Comparison of ENCODE assay signal across 1 cellular context in the genomic region with DNA sequence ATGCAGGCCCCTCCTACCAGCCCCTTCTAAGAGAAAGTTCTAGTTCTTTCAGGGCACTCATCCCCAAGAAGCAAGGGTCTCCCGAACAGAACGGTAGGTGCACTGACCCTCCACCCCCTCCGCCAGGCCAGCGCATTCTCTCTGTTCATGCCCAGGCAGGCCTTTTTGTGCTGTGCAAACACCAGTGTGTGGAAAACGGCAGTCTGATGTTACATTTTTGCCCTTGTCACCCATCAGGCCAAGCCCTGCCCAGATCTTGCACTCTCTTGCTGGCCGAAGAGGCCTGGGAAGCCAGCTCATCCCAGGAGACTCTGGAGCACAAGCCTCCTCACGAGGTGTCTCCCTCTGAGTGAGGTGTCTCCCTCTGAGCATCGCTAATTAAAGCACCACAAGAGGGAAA.
A peak's percentile ranks its signal among the peaks of the same experiment; 100 is the strongest.
TF ChIP-seq lines count a peak whose summit lies in the region.

No MANE protein-coding gene starts in this region.

TF ChIP-seq in HepG2, 621 proteins besides CTCF, POLR2A, EP300 and RAD21:
- TF ChIP-seq, protein P1, sequence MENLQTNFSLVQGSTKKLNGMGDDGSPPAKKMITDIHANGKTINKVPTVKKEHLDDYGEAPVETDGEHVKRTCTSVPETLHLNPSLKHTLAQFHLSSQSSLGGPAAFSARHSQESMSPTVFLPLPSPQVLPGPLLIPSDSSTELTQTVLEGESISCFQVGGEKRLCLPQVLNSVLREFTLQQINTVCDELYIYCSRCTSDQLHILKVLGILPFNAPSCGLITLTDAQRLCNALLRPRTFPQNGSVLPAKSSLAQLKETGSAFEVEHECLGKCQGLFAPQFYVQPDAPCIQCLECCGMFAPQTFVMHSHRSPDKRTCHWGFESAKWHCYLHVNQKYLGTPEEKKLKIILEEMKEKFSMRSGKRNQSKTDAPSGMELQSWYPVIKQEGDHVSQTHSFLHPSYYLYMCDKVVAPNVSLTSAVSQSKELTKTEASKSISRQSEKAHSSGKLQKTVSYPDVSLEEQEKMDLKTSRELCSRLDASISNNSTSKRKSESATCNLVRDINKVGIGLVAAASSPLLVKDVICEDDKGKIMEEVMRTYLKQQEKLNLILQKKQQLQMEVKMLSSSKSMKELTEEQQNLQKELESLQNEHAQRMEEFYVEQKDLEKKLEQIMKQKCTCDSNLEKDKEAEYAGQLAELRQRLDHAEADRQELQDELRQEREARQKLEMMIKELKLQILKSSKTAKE (CRISPR knock-in tag; IDR thresholded peaks at IDR 0.05; ENCODE audit: borderline replicate concordance), result no peak
- TF ChIP-seq MAFK (conservative IDR thresholded peaks at IDR 0.05 in 1 of 2, IDR thresholded peaks at IDR 0.05 in 1 of 2; ENCODE audit: low read length in 2 of 2), result no peak
- TF ChIP-seq NR2C2 (CRISPR knock-in tag; IDR thresholded peaks at IDR 0.05; ENCODE audit: borderline replicate concordance), result no peak
- no peak for TF ChIP-seq ZNF12 (CRISPR knock-in tag; IDR thresholded peaks at IDR 0.05)
- TF ChIP-seq, protein P2, sequence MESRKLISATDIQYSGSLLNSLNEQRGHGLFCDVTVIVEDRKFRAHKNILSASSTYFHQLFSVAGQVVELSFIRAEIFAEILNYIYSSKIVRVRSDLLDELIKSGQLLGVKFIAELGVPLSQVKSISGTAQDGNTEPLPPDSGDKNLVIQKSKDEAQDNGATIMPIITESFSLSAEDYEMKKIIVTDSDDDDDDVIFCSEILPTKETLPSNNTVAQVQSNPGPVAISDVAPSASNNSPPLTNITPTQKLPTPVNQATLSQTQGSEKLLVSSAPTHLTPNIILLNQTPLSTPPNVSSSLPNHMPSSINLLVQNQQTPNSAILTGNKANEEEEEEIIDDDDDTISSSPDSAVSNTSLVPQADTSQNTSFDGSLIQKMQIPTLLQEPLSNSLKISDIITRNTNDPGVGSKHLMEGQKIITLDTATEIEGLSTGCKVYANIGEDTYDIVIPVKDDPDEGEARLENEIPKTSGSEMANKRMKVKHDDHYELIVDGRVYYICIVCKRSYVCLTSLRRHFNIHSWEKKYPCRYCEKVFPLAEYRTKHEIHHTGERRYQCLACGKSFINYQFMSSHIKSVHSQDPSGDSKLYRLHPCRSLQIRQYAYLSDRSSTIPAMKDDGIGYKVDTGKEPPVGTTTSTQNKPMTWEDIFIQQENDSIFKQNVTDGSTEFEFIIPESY (CRISPR knock-in tag; IDR thresholded peaks at IDR 0.05), result peak; percentile 95
- TF ChIP-seq, protein P3, sequence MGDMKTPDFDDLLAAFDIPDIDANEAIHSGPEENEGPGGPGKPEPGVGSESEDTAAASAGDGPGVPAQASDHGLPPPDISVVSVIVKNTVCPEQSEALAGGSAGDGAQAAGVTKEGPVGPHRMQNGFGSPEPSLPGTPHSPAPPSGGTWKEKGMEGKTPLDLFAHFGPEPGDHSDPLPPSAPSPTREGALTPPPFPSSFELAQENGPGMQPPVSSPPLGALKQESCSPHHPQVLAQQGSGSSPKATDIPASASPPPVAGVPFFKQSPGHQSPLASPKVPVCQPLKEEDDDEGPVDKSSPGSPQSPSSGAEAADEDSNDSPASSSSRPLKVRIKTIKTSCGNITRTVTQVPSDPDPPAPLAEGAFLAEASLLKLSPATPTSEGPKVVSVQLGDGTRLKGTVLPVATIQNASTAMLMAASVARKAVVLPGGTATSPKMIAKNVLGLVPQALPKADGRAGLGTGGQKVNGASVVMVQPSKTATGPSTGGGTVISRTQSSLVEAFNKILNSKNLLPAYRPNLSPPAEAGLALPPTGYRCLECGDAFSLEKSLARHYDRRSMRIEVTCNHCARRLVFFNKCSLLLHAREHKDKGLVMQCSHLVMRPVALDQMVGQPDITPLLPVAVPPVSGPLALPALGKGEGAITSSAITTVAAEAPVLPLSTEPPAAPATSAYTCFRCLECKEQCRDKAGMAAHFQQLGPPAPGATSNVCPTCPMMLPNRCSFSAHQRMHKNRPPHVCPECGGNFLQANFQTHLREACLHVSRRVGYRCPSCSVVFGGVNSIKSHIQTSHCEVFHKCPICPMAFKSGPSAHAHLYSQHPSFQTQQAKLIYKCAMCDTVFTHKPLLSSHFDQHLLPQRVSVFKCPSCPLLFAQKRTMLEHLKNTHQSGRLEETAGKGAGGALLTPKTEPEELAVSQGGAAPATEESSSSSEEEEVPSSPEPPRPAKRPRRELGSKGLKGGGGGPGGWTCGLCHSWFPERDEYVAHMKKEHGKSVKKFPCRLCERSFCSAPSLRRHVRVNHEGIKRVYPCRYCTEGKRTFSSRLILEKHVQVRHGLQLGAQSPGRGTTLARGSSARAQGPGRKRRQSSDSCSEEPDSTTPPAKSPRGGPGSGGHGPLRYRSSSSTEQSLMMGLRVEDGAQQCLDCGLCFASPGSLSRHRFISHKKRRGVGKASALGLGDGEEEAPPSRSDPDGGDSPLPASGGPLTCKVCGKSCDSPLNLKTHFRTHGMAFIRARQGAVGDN (CRISPR knock-in tag; IDR thresholded peaks at IDR 0.05), result peak; percentile 67
- 0 out of 2 replicates have a peak, but pooled peaks have one; percentile 13 for TF ChIP-seq PHF8 (CRISPR knock-in tag; IDR thresholded peaks at IDR 0.05)
- TF ChIP-seq, protein P4, sequence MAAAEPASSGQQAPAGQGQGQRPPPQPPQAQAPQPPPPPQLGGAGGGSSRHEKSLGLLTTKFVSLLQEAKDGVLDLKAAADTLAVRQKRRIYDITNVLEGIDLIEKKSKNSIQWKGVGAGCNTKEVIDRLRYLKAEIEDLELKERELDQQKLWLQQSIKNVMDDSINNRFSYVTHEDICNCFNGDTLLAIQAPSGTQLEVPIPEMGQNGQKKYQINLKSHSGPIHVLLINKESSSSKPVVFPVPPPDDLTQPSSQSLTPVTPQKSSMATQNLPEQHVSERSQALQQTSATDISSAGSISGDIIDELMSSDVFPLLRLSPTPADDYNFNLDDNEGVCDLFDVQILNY (CRISPR knock-in tag; conservative IDR thresholded peaks at IDR 0.05), result no peak
- TF ChIP-seq, protein P5, sequence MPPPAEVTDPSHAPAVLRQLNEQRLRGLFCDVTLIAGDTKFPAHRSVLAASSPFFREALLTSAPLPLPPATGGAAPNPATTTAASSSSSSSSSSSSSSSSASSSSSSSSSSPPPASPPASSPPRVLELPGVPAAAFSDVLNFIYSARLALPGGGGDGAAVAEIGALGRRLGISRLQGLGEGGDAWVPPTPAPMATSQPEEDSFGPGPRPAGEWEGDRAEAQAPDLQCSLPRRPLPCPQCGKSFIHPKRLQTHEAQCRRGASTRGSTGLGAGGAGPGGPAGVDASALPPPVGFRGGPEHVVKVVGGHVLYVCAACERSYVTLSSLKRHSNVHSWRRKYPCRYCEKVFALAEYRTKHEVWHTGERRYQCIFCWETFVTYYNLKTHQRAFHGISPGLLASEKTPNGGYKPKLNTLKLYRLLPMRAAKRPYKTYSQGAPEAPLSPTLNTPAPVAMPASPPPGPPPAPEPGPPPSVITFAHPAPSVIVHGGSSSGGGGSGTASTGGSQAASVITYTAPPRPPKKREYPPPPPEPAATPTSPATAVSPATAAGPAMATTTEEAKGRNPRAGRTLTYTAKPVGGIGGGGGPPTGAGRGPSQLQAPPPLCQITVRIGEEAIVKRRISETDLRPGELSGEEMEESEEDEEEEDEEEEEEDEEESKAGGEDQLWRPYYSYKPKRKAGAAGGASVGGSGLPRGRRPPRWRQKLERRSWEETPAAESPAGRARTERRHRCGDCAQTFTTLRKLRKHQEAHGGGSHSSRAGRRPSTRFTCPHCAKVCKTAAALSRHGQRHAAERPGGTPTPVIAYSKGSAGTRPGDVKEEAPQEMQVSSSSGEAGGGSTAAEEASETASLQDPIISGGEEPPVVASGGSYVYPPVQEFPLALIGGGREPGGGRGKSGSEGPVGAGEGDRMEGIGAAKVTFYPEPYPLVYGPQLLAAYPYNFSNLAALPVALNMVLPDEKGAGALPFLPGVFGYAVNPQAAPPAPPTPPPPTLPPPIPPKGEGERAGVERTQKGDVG (CRISPR knock-in tag; IDR thresholded peaks at IDR 0.05; ENCODE audit: borderline replicate concordance), result peak; percentile 26; the same call in 1 of the 2 replicates
- TF ChIP-seq ZBTB38 (CRISPR knock-in tag; IDR thresholded peaks at IDR 0.05), result peak; percentile 41; the same call in 1 of the 2 replicates
